1 cellular context compared by ENCODE assay signal in the genomic region with DNA sequence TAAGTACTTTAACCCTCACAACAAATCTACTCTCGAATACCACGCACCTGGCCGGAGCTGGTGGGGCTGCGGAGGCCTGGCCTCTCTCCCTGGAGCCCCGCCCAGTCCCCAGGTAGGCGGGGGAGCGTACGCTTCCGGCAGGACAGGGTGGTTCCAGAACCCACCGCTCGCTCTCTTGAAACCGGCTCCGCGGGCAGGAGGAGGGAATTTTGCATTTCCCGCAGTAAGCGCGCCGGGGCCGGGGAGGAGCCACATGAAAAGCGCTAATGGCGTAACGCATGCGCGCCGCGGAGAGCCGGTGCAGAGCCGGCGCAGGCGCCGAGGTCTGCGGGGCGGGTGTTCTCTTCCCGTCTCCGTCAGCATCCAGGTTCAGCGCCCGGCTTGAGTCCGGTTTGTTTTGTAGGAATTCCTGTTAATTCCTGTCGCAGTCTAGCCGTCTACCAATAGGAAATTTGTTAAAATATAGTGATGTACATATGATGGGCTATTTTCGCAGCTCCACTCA.
TF ChIP-seq lines count a peak whose summit lies in the region.

No MANE protein-coding gene starts in this region.

TF ChIP-seq in HepG2, 621 proteins besides CTCF, POLR2A, EP300 and RAD21 (continued from another document and continues in another):
- TF ChIP-seq PLSCR1 (CRISPR knock-in tag; IDR thresholded peaks at IDR 0.05; ENCODE audit: borderline replicate concordance) (no peak), FOXA3 (CRISPR knock-in tag; IDR thresholded peaks at IDR 0.05) (no peak; the same call in 1 of the 2 replicates), ZNF367 (CRISPR knock-in tag; IDR thresholded peaks at IDR 0.05; ENCODE audit: borderline replicate concordance) (no peak), PPARG (CRISPR knock-in tag; conservative IDR thresholded peaks at IDR 0.05) (0 out of 2 replicates have a peak, but pooled peaks have one; percentile 10), SNAPC4 (CRISPR knock-in tag; IDR thresholded peaks at IDR 0.05) (no peak), ZFY (CRISPR knock-in tag; IDR thresholded peaks at IDR 0.05) (peak; percentile 16; the same call in 1 of the 2 replicates), ZNF414 (CRISPR knock-in tag; IDR thresholded peaks at IDR 0.05) (no peak), TEF (CRISPR knock-in tag; IDR thresholded peaks at IDR 0.05) (no peak), ZC3H4 (CRISPR knock-in tag; IDR thresholded peaks at IDR 0.05; ENCODE audit: borderline replicate concordance) (no peak), BCLAF1 (IDR thresholded peaks at IDR 0.05) (no peak), ZFP36L1 (CRISPR knock-in tag; IDR thresholded peaks at IDR 0.05) (no peak), WIZ (CRISPR knock-in tag; IDR thresholded peaks at IDR 0.05) (no peak), ZNF850 (CRISPR knock-in tag; conservative IDR thresholded peaks at IDR 0.05) (no peak), ZNF512B (CRISPR knock-in tag; IDR thresholded peaks at IDR 0.05; ENCODE audit: borderline replicate concordance) (no peak), ZNF431 (CRISPR knock-in tag; IDR thresholded peaks at IDR 0.05; ENCODE audit: borderline replicate concordance, low read depth) (no peak), IRF2 (CRISPR knock-in tag; IDR thresholded peaks at IDR 0.05) (0 out of 2 replicates have a peak, but pooled peaks have one; percentile 23), MXI1 (IDR thresholded peaks at IDR 0.05; ENCODE audit: borderline replicate concordance, low read depth, low read length) (peak; percentile 29; the same call in 1 of the 3 replicates), DNMT1 (CRISPR knock-in tag; IDR thresholded peaks at IDR 0.05) (no peak)
- TF ChIP-seq, protein P1, sequence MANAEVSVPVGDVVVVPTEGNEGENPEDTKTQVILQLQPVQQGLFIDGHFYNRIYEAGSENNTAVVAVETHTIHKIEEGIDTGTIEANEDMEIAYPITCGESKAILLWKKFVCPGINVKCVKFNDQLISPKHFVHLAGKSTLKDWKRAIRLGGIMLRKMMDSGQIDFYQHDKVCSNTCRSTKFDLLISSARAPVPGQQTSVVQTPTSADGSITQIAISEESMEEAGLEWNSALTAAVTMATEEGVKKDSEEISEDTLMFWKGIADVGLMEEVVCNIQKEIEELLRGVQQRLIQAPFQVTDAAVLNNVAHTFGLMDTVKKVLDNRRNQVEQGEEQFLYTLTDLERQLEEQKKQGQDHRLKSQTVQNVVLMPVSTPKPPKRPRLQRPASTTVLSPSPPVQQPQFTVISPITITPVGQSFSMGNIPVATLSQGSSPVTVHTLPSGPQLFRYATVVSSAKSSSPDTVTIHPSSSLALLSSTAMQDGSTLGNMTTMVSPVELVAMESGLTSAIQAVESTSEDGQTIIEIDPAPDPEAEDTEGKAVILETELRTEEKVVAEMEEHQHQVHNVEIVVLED (CRISPR knock-in tag; IDR thresholded peaks at IDR 0.05; ENCODE audit: borderline replicate concordance), result peak; percentile 57; the same call in 1 of the 2 replicates
- TF ChIP-seq, protein P2, sequence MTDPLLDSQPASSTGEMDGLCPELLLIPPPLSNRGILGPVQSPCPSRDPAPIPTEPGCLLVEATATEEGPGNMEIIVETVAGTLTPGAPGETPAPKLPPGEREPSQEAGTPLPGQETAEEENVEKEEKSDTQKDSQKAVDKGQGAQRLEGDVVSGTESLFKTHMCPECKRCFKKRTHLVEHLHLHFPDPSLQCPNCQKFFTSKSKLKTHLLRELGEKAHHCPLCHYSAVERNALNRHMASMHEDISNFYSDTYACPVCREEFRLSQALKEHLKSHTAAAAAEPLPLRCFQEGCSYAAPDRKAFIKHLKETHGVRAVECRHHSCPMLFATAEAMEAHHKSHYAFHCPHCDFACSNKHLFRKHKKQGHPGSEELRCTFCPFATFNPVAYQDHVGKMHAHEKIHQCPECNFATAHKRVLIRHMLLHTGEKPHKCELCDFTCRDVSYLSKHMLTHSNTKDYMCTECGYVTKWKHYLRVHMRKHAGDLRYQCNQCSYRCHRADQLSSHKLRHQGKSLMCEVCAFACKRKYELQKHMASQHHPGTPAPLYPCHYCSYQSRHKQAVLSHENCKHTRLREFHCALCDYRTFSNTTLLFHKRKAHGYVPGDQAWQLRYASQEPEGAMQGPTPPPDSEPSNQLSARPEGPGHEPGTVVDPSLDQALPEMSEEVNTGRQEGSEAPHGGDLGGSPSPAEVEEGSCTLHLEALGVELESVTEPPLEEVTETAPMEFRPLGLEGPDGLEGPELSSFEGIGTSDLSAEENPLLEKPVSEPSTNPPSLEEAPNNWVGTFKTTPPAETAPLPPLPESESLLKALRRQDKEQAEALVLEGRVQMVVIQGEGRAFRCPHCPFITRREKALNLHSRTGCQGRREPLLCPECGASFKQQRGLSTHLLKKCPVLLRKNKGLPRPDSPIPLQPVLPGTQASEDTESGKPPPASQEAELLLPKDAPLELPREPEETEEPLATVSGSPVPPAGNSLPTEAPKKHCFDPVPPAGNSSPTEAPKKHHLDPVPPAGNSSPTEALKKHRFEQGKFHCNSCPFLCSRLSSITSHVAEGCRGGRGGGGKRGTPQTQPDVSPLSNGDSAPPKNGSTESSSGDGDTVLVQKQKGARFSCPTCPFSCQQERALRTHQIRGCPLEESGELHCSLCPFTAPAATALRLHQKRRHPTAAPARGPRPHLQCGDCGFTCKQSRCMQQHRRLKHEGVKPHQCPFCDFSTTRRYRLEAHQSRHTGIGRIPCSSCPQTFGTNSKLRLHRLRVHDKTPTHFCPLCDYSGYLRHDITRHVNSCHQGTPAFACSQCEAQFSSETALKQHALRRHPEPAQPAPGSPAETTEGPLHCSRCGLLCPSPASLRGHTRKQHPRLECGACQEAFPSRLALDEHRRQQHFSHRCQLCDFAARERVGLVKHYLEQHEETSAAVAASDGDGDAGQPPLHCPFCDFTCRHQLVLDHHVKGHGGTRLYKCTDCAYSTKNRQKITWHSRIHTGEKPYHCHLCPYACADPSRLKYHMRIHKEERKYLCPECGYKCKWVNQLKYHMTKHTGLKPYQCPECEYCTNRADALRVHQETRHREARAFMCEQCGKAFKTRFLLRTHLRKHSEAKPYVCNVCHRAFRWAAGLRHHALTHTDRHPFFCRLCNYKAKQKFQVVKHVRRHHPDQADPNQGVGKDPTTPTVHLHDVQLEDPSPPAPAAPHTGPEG (CRISPR knock-in tag; IDR thresholded peaks at IDR 0.05), result no peak
- TF ChIP-seq, protein P3, sequence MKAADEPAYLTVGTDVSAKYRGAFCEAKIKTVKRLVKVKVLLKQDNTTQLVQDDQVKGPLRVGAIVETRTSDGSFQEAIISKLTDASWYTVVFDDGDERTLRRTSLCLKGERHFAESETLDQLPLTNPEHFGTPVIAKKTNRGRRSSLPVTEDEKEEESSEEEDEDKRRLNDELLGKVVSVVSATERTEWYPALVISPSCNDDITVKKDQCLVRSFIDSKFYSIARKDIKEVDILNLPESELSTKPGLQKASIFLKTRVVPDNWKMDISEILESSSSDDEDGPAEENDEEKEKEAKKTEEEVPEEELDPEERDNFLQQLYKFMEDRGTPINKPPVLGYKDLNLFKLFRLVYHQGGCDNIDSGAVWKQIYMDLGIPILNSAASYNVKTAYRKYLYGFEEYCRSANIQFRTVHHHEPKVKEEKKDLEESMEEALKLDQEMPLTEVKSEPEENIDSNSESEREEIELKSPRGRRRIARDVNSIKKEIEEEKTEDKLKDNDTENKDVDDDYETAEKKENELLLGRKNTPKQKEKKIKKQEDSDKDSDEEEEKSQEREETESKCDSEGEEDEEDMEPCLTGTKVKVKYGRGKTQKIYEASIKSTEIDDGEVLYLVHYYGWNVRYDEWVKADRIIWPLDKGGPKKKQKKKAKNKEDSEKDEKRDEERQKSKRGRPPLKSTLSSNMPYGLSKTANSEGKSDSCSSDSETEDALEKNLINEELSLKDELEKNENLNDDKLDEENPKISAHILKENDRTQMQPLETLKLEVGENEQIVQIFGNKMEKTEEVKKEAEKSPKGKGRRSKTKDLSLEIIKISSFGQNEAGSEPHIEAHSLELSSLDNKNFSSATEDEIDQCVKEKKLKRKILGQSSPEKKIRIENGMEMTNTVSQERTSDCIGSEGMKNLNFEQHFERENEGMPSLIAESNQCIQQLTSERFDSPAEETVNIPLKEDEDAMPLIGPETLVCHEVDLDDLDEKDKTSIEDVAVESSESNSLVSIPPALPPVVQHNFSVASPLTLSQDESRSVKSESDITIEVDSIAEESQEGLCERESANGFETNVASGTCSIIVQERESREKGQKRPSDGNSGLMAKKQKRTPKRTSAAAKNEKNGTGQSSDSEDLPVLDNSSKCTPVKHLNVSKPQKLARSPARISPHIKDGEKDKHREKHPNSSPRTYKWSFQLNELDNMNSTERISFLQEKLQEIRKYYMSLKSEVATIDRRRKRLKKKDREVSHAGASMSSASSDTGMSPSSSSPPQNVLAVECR (CRISPR knock-in tag; IDR thresholded peaks at IDR 0.05; ENCODE audit: borderline replicate concordance), result peak; percentile 76; the same call in 1 of the 2 replicates
